In genomic region chr4:171561419-171561818, GRCh38 we compare ENCODE assay signal across 25 cellular contexts.
DNase-seq lines count a peak whose midpoint lies in the region; ATAC-seq, FAIRE-seq and TF ChIP-seq lines count a peak whose summit lies in the region.
"Had no signal": no experiment of that assay in that cellular context is flagged by ENCODE, and none has a peak within 500 bp of the region (broad histone marks: within the 10 kb centered on the region; RNA-seq: fewer than 3 reads in every experiment).

No MANE protein-coding gene starts in this region.

- no peaks in the 10 kb centered on the region for H3K4me1 Mint-ChIP-seq in activated T-helper 1 cell treated with anti-CD3 and anti-CD28 coated beads, Interleukin-12 subunit alpha, Interleukin-12 subunit beta, Interleukin-2, Interleukin-4 antibody, amounts not matched to agents 30 ng/mL and 10 ng/mL and 1 ng/mL, durations not matched to agents 14 hours and 24 hours and 36 hours (ENCODE audit: low read depth)
- H3K4me1 Mint-ChIP-seq: activated naive CD8-positive, alpha-beta T cell treated with anti-CD3 and anti-CD28 coated beads, Interleukin-2, amount 10 ng/mL, durations not matched to agents 7 days and 5 days; memory B cell; nephron progenitor cell had no signal

- no peaks in the 10 kb centered on the region for H3K36me3 ChIP-seq in pancreas
- H3K36me3 ChIP-seq: BLaER1 treated with 17β-estradiol and CSF1 and Interleukin-3, amounts not matched to agents 10 nM and 100 nM; esophagus squamous epithelium; heart left ventricle had no signal

- DNase-seq in GM19239 (ENCODE audit: insufficient read length, low spot score) (no peak), NCI-H526 treated with DMSO at 0.1 percent for 48 hours (lab: John Stamatoyannopoulos, UW) (no peak), pancreas (no peak)
- no peak for DNase-seq in activated T-helper 1 cell treated with anti-CD3 and anti-CD28 coated beads, Interleukin-12 subunit alpha, Interleukin-12 subunit beta, Interleukin-2, Interleukin-4 antibody, amounts not matched to agents 30 ng/mL and 10 ng/mL and 1 ng/mL, durations not matched to agents 14 hours and 24 hours and 36 hours (ENCODE audit: low spot score)
- DNase-seq in activated CD4-positive, CD25-positive, alpha-beta regulatory T cell (lab: John Stamatoyannopoulos, UW): no peak
- DNase-seq: activated naive CD8-positive, alpha-beta T cell treated with anti-CD3 and anti-CD28 coated beads, Interleukin-2, amount 10 ng/mL, durations not matched to agents 7 days and 5 days; esophagus squamous epithelium; GDM1; heart left ventricle; islet precursor cell; KBM-7; NCI-H2081; NCI-H524; nephron progenitor cell; retina; stimulated activated CD4-positive, alpha-beta T cell treated with anti-CD3 and anti-CD28 coated beads, Interleukin-15, amount 100 ng/mL, for 24 hours had no signal

- no peak for TF ChIP-seq CTCF in pancreas (IDR thresholded peaks at IDR 0.05)

- FAIRE-seq in GM19239 (lab: Jason Lieb, UNC) (peak; percentile 4), pancreas (lab: Jason Lieb, UNC) (no peak)
- FAIRE-seq: bronchial epithelial cell had no signal

- no peak overlapping the region for H3K4me3 Mint-ChIP-seq in activated T-helper 1 cell treated with anti-CD3 and anti-CD28 coated beads, Interleukin-12 subunit alpha, Interleukin-12 subunit beta, Interleukin-2, Interleukin-4 antibody, amounts not matched to agents 30 ng/mL and 10 ng/mL and 1 ng/mL, durations not matched to agents 14 hours and 24 hours and 36 hours
- H3K4me3 Mint-ChIP-seq: activated naive CD8-positive, alpha-beta T cell treated with anti-CD3 and anti-CD28 coated beads, Interleukin-2, amount 10 ng/mL, durations not matched to agents 7 days and 5 days; memory B cell; nephron progenitor cell; stimulated activated naive CD8-positive, alpha-beta T cell treated with anti-CD3 and anti-CD28 coated beads, Interleukin-15, Interleukin-2, amounts not matched to agents 100 ng/mL and 50 ng/mL, for 24 hours; type B pancreatic cell had no signal

- no peaks in the 10 kb centered on the region for H3K9me3 ChIP-seq in pancreas
- H3K9me3 ChIP-seq: BLaER1 treated with 17β-estradiol and CSF1 and Interleukin-3, amounts not matched to agents 10 nM and 100 nM; esophagus squamous epithelium; heart left ventricle had no signal

- intact Hi-C loops in activated T-helper 1 cell treated with anti-CD3 and anti-CD28 coated beads, Interleukin-12 subunit alpha, Interleukin-12 subunit beta, Interleukin-2, Interleukin-4 antibody, amounts not matched to agents 30 ng/mL and 10 ng/mL and 1 ng/mL, durations not matched to agents 14 hours and 24 hours and 36 hours (cut with micrococcal nuclease): no loop called here
- intact Hi-C loops in pancreas (cut with DNase I): no loop called here

- H3K27ac ChIP-seq in pancreas: no peak overlapping the region
- H3K27ac ChIP-seq: BLaER1 treated with 17β-estradiol and CSF1 and Interleukin-3, amounts not matched to agents 10 nM and 100 nM; esophagus squamous epithelium; heart left ventricle had no signal

- H3K27ac Mint-ChIP-seq in activated T-helper 1 cell treated with anti-CD3 and anti-CD28 coated beads, Interleukin-12 subunit alpha, Interleukin-12 subunit beta, Interleukin-2, Interleukin-4 antibody, amounts not matched to agents 30 ng/mL and 10 ng/mL and 1 ng/mL, durations not matched to agents 14 hours and 24 hours and 36 hours: no peak overlapping the region
- H3K27ac Mint-ChIP-seq: activated naive CD8-positive, alpha-beta T cell treated with anti-CD3 and anti-CD28 coated beads, Interleukin-2, amount 10 ng/mL, durations not matched to agents 7 days and 5 days; memory B cell; nephron progenitor cell; stimulated activated naive CD8-positive, alpha-beta T cell treated with anti-CD3 and anti-CD28 coated beads, Interleukin-15, Interleukin-2, amounts not matched to agents 100 ng/mL and 50 ng/mL, for 24 hours; type B pancreatic cell had no signal

- no peaks in the 10 kb centered on the region for H3K4me1 ChIP-seq in pancreas
- H3K4me1 ChIP-seq: BLaER1 treated with 17β-estradiol and CSF1 and Interleukin-3, amounts not matched to agents 10 nM and 100 nM; esophagus squamous epithelium; heart left ventricle had no signal

- no peak overlapping the region for H3K4me3 ChIP-seq in pancreas
- H3K4me3 ChIP-seq: BLaER1 treated with 17β-estradiol and CSF1 and Interleukin-3, amounts not matched to agents 10 nM and 100 nM; esophagus squamous epithelium; heart left ventricle had no signal

- 75 to 86% methylated on average over 1 of the region's 1 CpG for WGBS in pancreas, 2 donors

- H3K27me3 Mint-ChIP-seq in activated T-helper 1 cell treated with anti-CD3 and anti-CD28 coated beads, Interleukin-12 subunit alpha, Interleukin-12 subunit beta, Interleukin-2, Interleukin-4 antibody, amounts not matched to agents 30 ng/mL and 10 ng/mL and 1 ng/mL, durations not matched to agents 14 hours and 24 hours and 36 hours (ENCODE audit: insufficient read depth): peaks cover 3% of the 10 kb centered on the region
- H3K27me3 Mint-ChIP-seq: stimulated activated naive CD8-positive, alpha-beta T cell treated with anti-CD3 and anti-CD28 coated beads, Interleukin-15, Interleukin-2, amounts not matched to agents 100 ng/mL and 50 ng/mL, for 24 hours; type B pancreatic cell had no signal

- H3K36me3 Mint-ChIP-seq in activated T-helper 1 cell treated with anti-CD3 and anti-CD28 coated beads, Interleukin-12 subunit alpha, Interleukin-12 subunit beta, Interleukin-2, Interleukin-4 antibody, amounts not matched to agents 30 ng/mL and 10 ng/mL and 1 ng/mL, durations not matched to agents 14 hours and 24 hours and 36 hours (ENCODE audit: low read depth): no peaks in the 10 kb centered on the region
- H3K36me3 Mint-ChIP-seq: activated naive CD8-positive, alpha-beta T cell treated with anti-CD3 and anti-CD28 coated beads, Interleukin-2, amount 10 ng/mL, durations not matched to agents 7 days and 5 days; memory B cell; type B pancreatic cell had no signal

- no peaks in the 10 kb centered on the region for H3K9me3 Mint-ChIP-seq in activated T-helper 1 cell treated with anti-CD3 and anti-CD28 coated beads, Interleukin-12 subunit alpha, Interleukin-12 subunit beta, Interleukin-2, Interleukin-4 antibody, amounts not matched to agents 30 ng/mL and 10 ng/mL and 1 ng/mL, durations not matched to agents 14 hours and 24 hours and 36 hours
- H3K9me3 Mint-ChIP-seq: activated naive CD8-positive, alpha-beta T cell treated with anti-CD3 and anti-CD28 coated beads, Interleukin-2, amount 10 ng/mL, durations not matched to agents 7 days and 5 days; memory B cell; nephron progenitor cell; stimulated activated naive CD8-positive, alpha-beta T cell treated with anti-CD3 and anti-CD28 coated beads, Interleukin-15, Interleukin-2, amounts not matched to agents 100 ng/mL and 50 ng/mL, for 24 hours; type B pancreatic cell had no signal

- ATAC-seq in GM18502 (IDR thresholded peaks at IDR 0.05; ENCODE audit: poor library complexity, unreplicated experiment) (peak; percentile 62), HG02678 (IDR thresholded peaks at IDR 0.05; ENCODE audit: unreplicated experiment) (peak; percentile 59), HG03354 (IDR thresholded peaks at IDR 0.05; ENCODE audit: poor library complexity, severe bottlenecking, unreplicated experiment) (peak; percentile 66), pancreas (no peak)
- ATAC-seq: heart left ventricle, SK-N-SH treated with all-trans-retinoic acid at 6 μM for 48 hours had no signal

- H3K27me3 ChIP-seq in pancreas: no peaks in the 10 kb centered on the region
- H3K27me3 ChIP-seq: BLaER1 treated with 17β-estradiol and CSF1 and Interleukin-3, amounts not matched to agents 10 nM and 100 nM; esophagus squamous epithelium; heart left ventricle had no signal

Comparison
In these comparisons a context has a peak if more than half of its experiments do, and no peak if none do; other contexts are left out.
1. ATAC-seq: peak in GM18502 (single experiment), HG02678 (single experiment) and HG03354 (single experiment); none in pancreas (0 of 4).